Comparison of ENCODE assay signal across 10 cellular contexts in genomic region chrX:78747471-78747870, GRCh38. TPM values are rescaled to one million over a fixed set of nuclear protein-coding genes. Genes with fewer than 3 reads are reported as not detected.
DNase-seq lines count a peak whose midpoint lies in the region; ATAC-seq and TF ChIP-seq lines count a peak whose summit lies in the region.
"Had no signal": no experiment of that assay in that cellular context is flagged by ENCODE, and none has a peak within 500 bp of the region (broad histone marks: within the 10 kb centered on the region; RNA-seq: fewer than 3 reads in every experiment).

LPAR4 (plus strand) TSS chrX:78747720; CDS start chrX:78754870, 7,150 bp downstream.

- H3K4me1 Mint-ChIP-seq in brain: peaks cover 48% of the 10 kb centered on the region
- H3K4me1 Mint-ChIP-seq in progenitor cell of endocrine pancreas (ENCODE audit: low read depth): peaks cover 5% of the 10 kb centered on the region

- H3K4me1 ChIP-seq in iPS-18a (ENCODE audit: control insufficient read depth, low read depth, low read length): peaks cover 13% of the 10 kb centered on the region

- H3K27me3 ChIP-seq in iPS-18a (ENCODE audit: control insufficient read depth, insufficient read depth, low read length): no peaks in the 10 kb centered on the region

- H3K27ac ChIP-seq in iPS-18a (ENCODE audit: low read length): no peak within 1 kb of the TSS

- DNase-seq in ELR (ENCODE audit: low read depth) (peak; percentile 1), progenitor cell of endocrine pancreas (ENCODE audit: low spot score, unreplicated experiment) (no peak), NCI-H1105 (lab: John Stamatoyannopoulos, UW) (no peak), GM19238 (ENCODE audit: insufficient read length, low spot score) (no peak)
- DNase-seq in activated T-cell treated with anti-CD3 and anti-CD28 coated beads, Interleukin-2, amount 50 U/mL, for 48 hours: no peak
- DNase-seq: activated naive CD4-positive, alpha-beta T cell treated with anti-CD3 and anti-CD28 coated beads, Interleukin-2, amount 50 U/mL, for 16 hours; NCI-H526 had no signal

- H3K9ac ChIP-seq in iPS-18a (ENCODE audit: low read length): peak within 1 kb of the TSS; percentile 38

- no peaks in the 10 kb centered on the region for H3K36me3 ChIP-seq in iPS-18a (ENCODE audit: control insufficient read depth, low read depth, low read length)

- TF ChIP-seq CTCF in brain (conservative IDR thresholded peaks at IDR 0.05) (no peak), progenitor cell of endocrine pancreas (IDR thresholded peaks at IDR 0.05; ENCODE audit: unreplicated experiment) (no peak)

- H3K36me3 Mint-ChIP-seq in brain (no peaks in the 10 kb centered on the region), progenitor cell of endocrine pancreas (ENCODE audit: insufficient read depth) (no peaks in the 10 kb centered on the region)

- H3K27me3 Mint-ChIP-seq in brain (peaks cover 3% of the 10 kb centered on the region), progenitor cell of endocrine pancreas (peaks cover 31% of the 10 kb centered on the region)

- H3K4me3 Mint-ChIP-seq in brain: peak within 1 kb of the TSS; percentile 82 to 93 (median 88)
- H3K4me3 Mint-ChIP-seq in progenitor cell of endocrine pancreas (ENCODE audit: low read depth): peak within 1 kb of the TSS; percentile 62

- ATAC-seq in HG03097 (IDR thresholded peaks at IDR 0.05; ENCODE audit: low FRiP score, unreplicated experiment): no peak

- H3K27ac Mint-ChIP-seq in brain: peak within 1 kb of the TSS; percentile 90 to 95 (median 93)
- H3K27ac Mint-ChIP-seq in progenitor cell of endocrine pancreas: no peak within 1 kb of the TSS

- H3K9me3 ChIP-seq in iPS-18a (ENCODE audit: control insufficient read depth, low read depth, low read length): peaks cover 33% of the 10 kb centered on the region

- H3K9me3 Mint-ChIP-seq in brain (no peaks in the 10 kb centered on the region), progenitor cell of endocrine pancreas (ENCODE audit: low read depth) (peaks cover 13% of the 10 kb centered on the region)

- H3K4me3 ChIP-seq in iPS-18a (ENCODE audit: low read length): peak within 1 kb of the TSS; percentile 58

RNA-seq across cellular contexts. Expression of gene LPAR4, which starts in this region (rescaled TPM):
- 0.12 TPM for polyA plus RNA-seq in brain (ENCODE audit: insufficient read depth, low read depth, low replicate concordance)
- 0.87 and 1.0 TPM in 2 replicates for total RNA-seq in progenitor cell of endocrine pancreas
